ENCODE assay signal across 9 cellular contexts in genomic region chr21:42463861-42464515, GRCh38. TPM values are rescaled to one million over a fixed set of nuclear protein-coding genes. Genes with fewer than 3 reads are reported as not detected.
DNase-seq lines count a peak whose midpoint lies in the region; FAIRE-seq and TF ChIP-seq lines count a peak whose summit lies in the region.
"Had no signal": no experiment of that assay in that cellular context is flagged by ENCODE, and none has a peak within 500 bp of the region (broad histone marks: within the 10 kb centered on the region; RNA-seq: fewer than 3 reads in every experiment).

No MANE protein-coding gene starts in this region.

- no peak for TF ChIP-seq RAD21 in H1 (IDR thresholded peaks at IDR 0.05 in 1 of 2, conservative IDR thresholded peaks at IDR 0.05 in 1 of 2; ENCODE audit: low read depth in 2 of 2, low read length in 2 of 2)

- intact Hi-C loops in CD4-positive, alpha-beta memory T cell (cut with micrococcal nuclease): loop anchor here (5.0 kb wide), 1 partner anchor 33 kb away; the partner anchor contains the start of gene RSPH1
- intact Hi-C loops in activated CD4-positive, alpha-beta memory T cell treated with anti-CD3 and anti-CD28 coated beads for 36 hours (cut with micrococcal nuclease): loop anchor here (2.0 to 10.0 kb wide), 3 partner anchors 33 to 331 kb away; partner anchors contain the start of gene RSPH1
- intact Hi-C loops in ovary (cut with DNase I): no loop called here

- peak overlapping the region; percentile 35; the same call in 1 of the 2 replicates for H2BK5ac ChIP-seq in H1 (ENCODE audit: low read depth, low read length)

- FAIRE-seq in H1 (lab: Jason Lieb, UNC): peak; percentile 65

- peak overlapping the region; percentile 83 for H2AK5ac ChIP-seq in H1 (ENCODE audit: low read depth, low read length)

- H3K9ac ChIP-seq in H1 (replicated peaks in 1 of 4; ENCODE audit: extremely low read depth in 1 of 4, low read depth in 3 of 4, low read length in 3 of 4): peak overlapping the region in 1 of 4 experiments; percentile 32; a peak in 1 of 7 replicates

- peak overlapping the region in 7 of 8 donors; percentile 18 to 88 (median 73) for H3K4me3 Mint-ChIP-seq in CD4-positive, alpha-beta memory T cell
- H3K4me3 Mint-ChIP-seq in activated CD4-positive, alpha-beta memory T cell treated with anti-CD3 and anti-CD28 coated beads for 36 hours: no peak overlapping the region

- peak overlapping the region; percentile 13 for H3K4ac ChIP-seq in H1 (replicated peaks; ENCODE audit: insufficient read length, low read depth, low read length)

- no peaks in the 10 kb centered on the region for H3K79me2 ChIP-seq in H1 (ENCODE audit: control insufficient read depth in 1 of 2, insufficient read depth in 2 of 2, low read length in 2 of 2)

- H2BK15ac ChIP-seq in H1 (ENCODE audit: low read length): peak overlapping the region; percentile 99

- peak overlapping the region; percentile 97 for H2AFZ ChIP-seq in H1 (ENCODE audit: low read length)

- POLR2A ChIA-PET in CD4-positive, alpha-beta memory T cell (lab: Charles Lee; ENCODE audit: partially characterized antibody): no interaction called here
- POLR2A ChIA-PET in activated CD4-positive, alpha-beta memory T cell treated with anti-CD3 and anti-CD28 coated beads for 36 hours (lab: Charles Lee): no interaction called here
- POLR2A ChIA-PET in H1 (lab: Charles Lee; ENCODE audit: partially characterized antibody): interaction anchor here (1.3 kb wide), 1 partner anchor 10 kb away, joined by 3 read pairs; no protein-coding TSS in a partner anchor

- no peak overlapping the region for H4K8ac ChIP-seq in H1 (ENCODE audit: extremely low read depth, insufficient read depth, low read length)

- no peaks in the 10 kb centered on the region for H3K36me3 ChIP-seq in CD4-positive, alpha-beta memory T cell (ENCODE audit: insufficient read depth, low read length)
- H3K36me3 ChIP-seq in MG63: no peaks in the 10 kb centered on the region
- H3K36me3 ChIP-seq in H1 (ENCODE audit: control insufficient read depth in 2 of 4, insufficient read depth in 4 of 4, low read length in 3 of 4): no peaks in the 10 kb centered on the region
- H3K36me3 ChIP-seq in ovary: no peaks in the 10 kb centered on the region

- H3K27me3 ChIP-seq in CD4-positive, alpha-beta memory T cell (ENCODE audit: insufficient read depth, low read length): no peaks in the 10 kb centered on the region
- H3K27me3 ChIP-seq in MG63 (no peaks in the 10 kb centered on the region; the same call in 1 of the 2 replicates), H1 (replicated peaks in 1 of 4; ENCODE audit: control insufficient read depth in 3 of 4, extremely low read depth in 1 of 4, insufficient read depth in 3 of 4, low read length in 3 of 4) (no peaks in the 10 kb centered on the region; a peak in 1 of 7 replicates), ovary (no peaks in the 10 kb centered on the region)

- peak; percentile 69 to 87 (median 77) for DNase-seq in CD4-positive, alpha-beta memory T cell
- DNase-seq in MG63 (peak; percentile 58), H1 (ENCODE audit: low read depth in 1 of 2, low spot score in 2 of 2) (peak in 1 of 2 experiments; percentile 84), GM03348 (ENCODE audit: low spot score) (no peak), ovary (no peak), 8988T (no peak)
- DNase-seq in activated CD4-positive, alpha-beta memory T cell treated with anti-CD3 and anti-CD28 coated beads for 36 hours: peak; percentile 80
- DNase-seq in stimulated activated CD4-positive, alpha-beta T cell treated with anti-CD3 and anti-CD28 coated beads, Interleukin-12 subunit alpha, Interleukin-12 subunit beta, amount 100 ng/mL, for 48 hours (ENCODE audit: low read depth in 2 of 3, low spot score in 1 of 3): peak; percentile 38 to 79 (median 57)

- CTCF ChIA-PET in CD4-positive, alpha-beta memory T cell (lab: Charles Lee; ENCODE audit: partially characterized antibody): no interaction called here
- CTCF ChIA-PET in activated CD4-positive, alpha-beta memory T cell treated with anti-CD3 and anti-CD28 coated beads for 36 hours (lab: Charles Lee): interaction anchor here (1.1 to 2.0 kb wide), 2 partner anchors 14 to 83 kb away, joined by 4 to 5 read pairs; no protein-coding TSS in a partner anchor
- CTCF ChIA-PET in H1 (lab: Charles Lee; ENCODE audit: partially characterized antibody): no interaction called here

- no peak overlapping the region for H3K23ac ChIP-seq in H1 (ENCODE audit: insufficient read length)

- 89% methylated on average over 17 of the region's 17 CpGs; no CpG with 5 or more reads in 1 of the 2 experiments for WGBS in H1 (ENCODE audit: extremely low coverage in 1 of 2, insufficient coverage in 1 of 2, insufficient read length in 1 of 2, insufficient replicate concordance in 2 of 2, low coverage in 1 of 2, low lambda C conversion rate in 2 of 2, missing lambda C conversion rate in 1 of 2), 2 experiments
- WGBS in ovary, 3 donors: 84 to 88% (median 84%) methylated on average over 17 of the region's 17 CpGs

- peaks cover 37 to 75% (median 48%) of the 10 kb centered on the region in 4 donors for H3K4me1 Mint-ChIP-seq in CD4-positive, alpha-beta memory T cell
- peaks cover 54% of the 10 kb centered on the region for H3K4me1 Mint-ChIP-seq in activated CD4-positive, alpha-beta memory T cell treated with anti-CD3 and anti-CD28 coated beads for 36 hours (ENCODE audit: low read depth)

- H3K79me1 ChIP-seq in H1 (ENCODE audit: low read depth, low read length): no peaks in the 10 kb centered on the region

- peak overlapping the region; percentile 22 for H3K27ac ChIP-seq in CD4-positive, alpha-beta memory T cell (ENCODE audit: low read depth, low read length)
- H3K27ac ChIP-seq in H1 (ENCODE audit: low read depth, low read length): no peak overlapping the region
- no peak overlapping the region for H3K27ac ChIP-seq in ovary
- H3K27ac ChIP-seq: epithelial cell of prostate had no signal

- H4K91ac ChIP-seq in H1 (replicated peaks; ENCODE audit: insufficient read length, low read length): peak overlapping the region; percentile 95

- H4K20me1 ChIP-seq in H1 (replicated peaks in 1 of 2; ENCODE audit: control insufficient read depth in 1 of 2, insufficient read depth in 2 of 2, low read length in 2 of 2): no peaks in the 10 kb centered on the region

- H2BK12ac ChIP-seq in H1 (ENCODE audit: low read depth, low read length): peak overlapping the region; percentile 95; the same call in 1 of the 2 replicates

- TF ChIP-seq CTCF in H1 (IDR thresholded peaks at IDR 0.05; ENCODE audit: control extremely low read depth in 1 of 3, insufficient read depth in 1 of 3, low read depth in 1 of 3, low read length in 3 of 3): no peak
- TF ChIP-seq CTCF in ovary (IDR thresholded peaks at IDR 0.05): no peak

- H3K9me3 ChIP-seq in CD4-positive, alpha-beta memory T cell (ENCODE audit: control insufficient read depth in 1 of 2, low read length in 2 of 2): no peaks in the 10 kb centered on the region
- H3K9me3 ChIP-seq in MG63: no peaks in the 10 kb centered on the region
- peaks cover 2 to 3% of the 10 kb centered on the region in 2 experiments; a peak in 2 of 4 replicates for H3K9me3 ChIP-seq in H1 (ENCODE audit: insufficient read depth in 2 of 2, low read depth in 1 of 2, low read length in 1 of 2)
- H3K9me3 ChIP-seq in ovary: no peaks in the 10 kb centered on the region

- TF ChIP-seq POLR2A in H1 (IDR thresholded peaks at IDR 0.05; ENCODE audit: control extremely low read depth in 1 of 2, low read depth in 2 of 2, low read length in 2 of 2): no peak
- TF ChIP-seq POLR2A in ovary (IDR thresholded peaks at IDR 0.05): no peak

- no peak overlapping the region for H4K5ac ChIP-seq in H1 (ENCODE audit: insufficient read length, low read depth, low read length)

- H3K18ac ChIP-seq in H1 (ENCODE audit: extremely low read depth, low read length): no peak overlapping the region; the same call in 1 of the 2 replicates

- H2BK120ac ChIP-seq in H1 (replicated peaks; ENCODE audit: low read depth, low read length): peak overlapping the region; percentile 92

- H2BK20ac ChIP-seq in H1 (ENCODE audit: low read length): peak overlapping the region; percentile 99

- H3K23me2 ChIP-seq in H1 (ENCODE audit: low read depth, low read length): no peaks in the 10 kb centered on the region; the same call in none of the 2 replicates

- H3K27ac Mint-ChIP-seq in CD4-positive, alpha-beta memory T cell: peak overlapping the region; percentile 58 to 98 (median 91)
- H3K27ac Mint-ChIP-seq in activated CD4-positive, alpha-beta memory T cell treated with anti-CD3 and anti-CD28 coated beads for 36 hours: peak overlapping the region; percentile 41

- no peak overlapping the region; a peak in 1 of 4 replicates for H3K4me2 ChIP-seq in H1 (ENCODE audit: insufficient read depth in 1 of 2, low read depth in 2 of 2, low read length in 2 of 2)

- no peaks in the 10 kb centered on the region for H3K27me3 Mint-ChIP-seq in CD4-positive, alpha-beta memory T cell
- no peaks in the 10 kb centered on the region for H3K27me3 Mint-ChIP-seq in activated CD4-positive, alpha-beta memory T cell treated with anti-CD3 and anti-CD28 coated beads for 36 hours

- H3K4me1 ChIP-seq in CD4-positive, alpha-beta memory T cell (ENCODE audit: insufficient read depth, low read length): peaks cover 48% of the 10 kb centered on the region
- H3K4me1 ChIP-seq in H1 (replicated peaks in 1 of 4; ENCODE audit: control insufficient read depth in 3 of 4, insufficient read depth in 4 of 4, low read length in 3 of 4): peaks cover 1 to 13% (median 10%) of the 10 kb centered on the region in 4 experiments; a peak in 6 of 7 replicates
- no peaks in the 10 kb centered on the region for H3K4me1 ChIP-seq in ovary (ENCODE audit: insufficient read depth)

- H3K36me3 Mint-ChIP-seq in CD4-positive, alpha-beta memory T cell: no peaks in the 10 kb centered on the region
- H3K36me3 Mint-ChIP-seq in activated CD4-positive, alpha-beta memory T cell treated with anti-CD3 and anti-CD28 coated beads for 36 hours: no peaks in the 10 kb centered on the region

- H3K56ac ChIP-seq in H1 (replicated peaks; ENCODE audit: insufficient read length, low read depth, low read length): no peak overlapping the region

- TF ChIP-seq EP300 in H1 (IDR thresholded peaks at IDR 0.05; ENCODE audit: borderline replicate concordance in 1 of 2, low read depth in 2 of 2, low read length in 2 of 2): no peak
- no peak for TF ChIP-seq EP300 in ovary (IDR thresholded peaks at IDR 0.05)

- no peak overlapping the region for H3K4me3 ChIP-seq in CD4-positive, alpha-beta memory T cell (ENCODE audit: low read length in 2 of 2)
- no peak overlapping the region for H3K4me3 ChIP-seq in MG63
- H3K4me3 ChIP-seq in H1 (ENCODE audit: extremely low read depth in 1 of 4, insufficient read depth in 2 of 4, low read depth in 3 of 4, low read length in 4 of 4): no peak overlapping the region
- H3K4me3 ChIP-seq in ovary: no peak overlapping the region

- H3K9me3 Mint-ChIP-seq in CD4-positive, alpha-beta memory T cell: no peaks in the 10 kb centered on the region
- no peaks in the 10 kb centered on the region for H3K9me3 Mint-ChIP-seq in activated CD4-positive, alpha-beta memory T cell treated with anti-CD3 and anti-CD28 coated beads for 36 hours

- no peak overlapping the region for H3K14ac ChIP-seq in H1 (ENCODE audit: insufficient read length)

RNA-seq across cellular contexts. Expression of gene RSPH1, which starts 32.0 kb away (rescaled TPM):
- total RNA-seq in CD4-positive, alpha-beta memory T cell: not detected
- polyA plus RNA-seq in CD4-positive, alpha-beta memory T cell: not detected
- not detected in 2 replicates for total RNA-seq in MG63 (2014; rRNA removed; shearing (Covaris generic); ENCODE audit: low replicate concordance)
- total RNA-seq in activated CD4-positive, alpha-beta memory T cell treated with anti-CD3 and anti-CD28 coated beads for 36 hours: under 1 TPM; 0.38 to 0.53 TPM
- 0.36 TPM in 1 of 2 replicates, not detected in the other for total RNA-seq in H1 (2021; fragmentation: NEBNext Ultra II Directional; extraction: Animal tissue kit (Norgen Biotek cat#: 25700))
- polyA plus RNA-seq in H1 (2011; rRNA removed) (0.08 and 0.24 TPM in 2 replicates), ovary (1 to 10 TPM; 1.1 to 2.5 TPM)
- 0.39 TPM for polyA plus RNA-seq in H1 (2011; cell fraction: cytosol; rRNA removed)
- polyA plus RNA-seq in H1 (2011; cell fraction: nucleus; rRNA removed): 0.23 TPM
- 0.37 to 0.63 TPM (median 0.46 TPM) in 4 replicates for polyA plus RNA-seq in H1 (2012, experiment 1 of 2)
- 0.33 TPM for polyA plus RNA-seq in H1 (2012, experiment 2 of 2)
- 0.34 TPM for polyA plus RNA-seq in H1 (2013, experiment 1 of 2)
- polyA plus RNA-seq in H1 (2013, experiment 2 of 2): 0.42 TPM
- polyA minus RNA-seq in H1 (2011; rRNA and poly(A)+ RNA removed): 0.17 TPM in 1 of 2 replicates, not detected in the other
- polyA minus RNA-seq in H1 (2011; cell fraction: cytosol; rRNA and poly(A)+ RNA removed): not detected
- 0.30 TPM for polyA minus RNA-seq in H1 (2011; cell fraction: nucleus; rRNA and poly(A)+ RNA removed)
- 10 to 100 TPM in 1 of 7 donors, 1 to 10 TPM in 5, under 1 TPM in 1; 0.76 to 37.5 (median 2.6) TPM for total RNA-seq in ovary

RNA-seq across cellular contexts. Expression of gene SLC37A1, which starts 49.7 kb away (rescaled TPM):
- total RNA-seq in CD4-positive, alpha-beta memory T cell: 10 to 100 TPM; 18.1 to 18.5 TPM
- 1 to 10 TPM; 4.7 to 7.0 TPM for polyA plus RNA-seq in CD4-positive, alpha-beta memory T cell
- 2.1 and 5.0 TPM in 2 replicates for total RNA-seq in MG63 (2014; rRNA removed; shearing (Covaris generic); ENCODE audit: low replicate concordance)
- total RNA-seq in activated CD4-positive, alpha-beta memory T cell treated with anti-CD3 and anti-CD28 coated beads for 36 hours: 10 to 100 TPM; 21.1 to 21.2 TPM
- total RNA-seq in H1 (2021; fragmentation: NEBNext Ultra II Directional; extraction: Animal tissue kit (Norgen Biotek cat#: 25700)): 23.7 and 30.9 TPM in 2 replicates
- polyA plus RNA-seq in H1 (2011; rRNA removed): 15.6 and 21.8 TPM in 2 replicates
- 17.7 TPM for polyA plus RNA-seq in H1 (2011; cell fraction: cytosol; rRNA removed)
- 45.7 TPM for polyA plus RNA-seq in H1 (2011; cell fraction: nucleus; rRNA removed)
- polyA plus RNA-seq in H1 (2012, experiment 1 of 2): 18.7 to 35.5 TPM (median 31.5 TPM) in 4 replicates
- 20.3 TPM for polyA plus RNA-seq in H1 (2012, experiment 2 of 2)
- 29.6 TPM for polyA plus RNA-seq in H1 (2013, experiment 1 of 2)
- 31.0 TPM for polyA plus RNA-seq in H1 (2013, experiment 2 of 2)
- 23.3 and 27.0 TPM in 2 replicates for polyA minus RNA-seq in H1 (2011; rRNA and poly(A)+ RNA removed)
- 21.7 TPM for polyA minus RNA-seq in H1 (2011; cell fraction: cytosol; rRNA and poly(A)+ RNA removed)
- 33.3 TPM for polyA minus RNA-seq in H1 (2011; cell fraction: nucleus; rRNA and poly(A)+ RNA removed)
- 1 to 10 TPM; 5.6 to 10.0 (median 8.0) TPM for total RNA-seq in ovary
- polyA plus RNA-seq in ovary: 1 to 10 TPM; 5.1 to 6.0 TPM

Comparison
In these comparisons a context has a peak if more than half of its experiments do, and no peak if none do; other contexts are left out.
1. DNase-seq: peak in CD4-positive, alpha-beta memory T cell (5 of 5), MG63 (single experiment), activated CD4-positive, alpha-beta memory T cell treated with anti-CD3 and anti-CD28 coated beads for 36 hours (single experiment) and stimulated activated CD4-positive, alpha-beta T cell treated with anti-CD3 and anti-CD28 coated beads, Interleukin-12 subunit alpha, Interleukin-12 subunit beta, amount 100 ng/mL, for 48 hours (3 of 3); none in GM03348 (single experiment), ovary (0 of 5) and 8988T (single experiment).
2. intact Hi-C loops: an anchor here in CD4-positive, alpha-beta memory T cell (5.0 kb wide) and activated CD4-positive, alpha-beta memory T cell treated with anti-CD3 and anti-CD28 coated beads for 36 hours (2.0 to 10.0 kb wide); none called in ovary.